8 cellular contexts compared by ENCODE assay signal in genomic region chr20:36717657-36718056, GRCh38. TPM values are rescaled to one million over a fixed set of nuclear protein-coding genes. Genes with fewer than 3 reads are reported as not detected.
DNase-seq lines count a peak whose midpoint lies in the region; ATAC-seq, FAIRE-seq and TF ChIP-seq lines count a peak whose summit lies in the region.
"Had no signal": no experiment of that assay in that cellular context is flagged by ENCODE, and none has a peak within 500 bp of the region (broad histone marks: within the 10 kb centered on the region; RNA-seq: fewer than 3 reads in every experiment).

No MANE protein-coding gene starts in this region.

- H3K27me3 Mint-ChIP-seq in neural crest cell (ENCODE audit: low read depth) = no peaks in the 10 kb centered on the region

- H3K4me3 Mint-ChIP-seq in neural crest cell = no peak overlapping the region

- peak; percentile 63 for DNase-seq in Karpas-422
- peak; percentile 71 for DNase-seq in cerebellar cortex (ENCODE audit: low spot score)
- DNase-seq in neural crest cell (ENCODE audit: low read depth, low spot score) = no peak
- DNase-seq: NCI-H2171 treated with DMSO at 0.1 percent for 48 hours had no signal

- FAIRE-seq in G401.6 (lab: Jason Lieb, UNC) = peak; percentile 78

- no peaks in the 10 kb centered on the region for H3K36me3 ChIP-seq in Karpas-422 (ENCODE audit: insufficient read depth, low read length)

- H3K9me2 ChIP-seq in Karpas-422 (replicated peaks; ENCODE audit: insufficient read depth, low read length) = no peaks in the 10 kb centered on the region

- no peak overlapping the region for H2AFZ ChIP-seq in Karpas-422 (ENCODE audit: low read length)

- ATAC-seq in GM19452 (IDR thresholded peaks at IDR 0.05; ENCODE audit: unreplicated experiment) (no peak), esophagus mucosa (no peak), GM19351 (IDR thresholded peaks at IDR 0.05; ENCODE audit: unreplicated experiment) (no peak)

- H3K27ac ChIP-seq in Karpas-422 (ENCODE audit: low read length) = no peak overlapping the region

- no peaks in the 10 kb centered on the region for H3K9me3 Mint-ChIP-seq in neural crest cell

- H3K9me3 ChIP-seq in Karpas-422 (ENCODE audit: low read length) = no peaks in the 10 kb centered on the region

- H3K27ac Mint-ChIP-seq in neural crest cell (ENCODE audit: unreplicated experiment) = peak overlapping the region; percentile 48

- peaks cover 15% of the 10 kb centered on the region for H3K79me2 ChIP-seq in Karpas-422 (ENCODE audit: low read length)

- no peak overlapping the region for H3K9ac ChIP-seq in Karpas-422 (ENCODE audit: low read length)

- H4K20me1 ChIP-seq in Karpas-422 (ENCODE audit: insufficient read depth, low read depth, low read length) = no peaks in the 10 kb centered on the region

- peak; percentile 25 for TF ChIP-seq CTCF in neural crest cell (conservative IDR thresholded peaks at IDR 0.05)

- no peak overlapping the region for H3K4me3 ChIP-seq in Karpas-422 (ENCODE audit: low read length)

- no peaks in the 10 kb centered on the region for H3K36me3 Mint-ChIP-seq in neural crest cell (ENCODE audit: low read depth)

- H3K27me3 ChIP-seq in Karpas-422 (ENCODE audit: low read length) = no peaks in the 10 kb centered on the region

- peaks cover 11% of the 10 kb centered on the region for H3K4me1 Mint-ChIP-seq in neural crest cell

- no peaks in the 10 kb centered on the region for H3K4me1 ChIP-seq in Karpas-422 (ENCODE audit: low read length)

- no peak overlapping the region for H3K4me2 ChIP-seq in Karpas-422 (ENCODE audit: low read depth, low read length, poor library complexity, severe bottlenecking)

RNA-seq across cellular contexts. Expression of gene NDRG3, which starts 28.2 kb away (rescaled TPM):
- 23.7 and 33.6 TPM in 2 replicates for total RNA-seq in Karpas-422 (2014; rRNA removed; shearing (Covaris generic); ENCODE audit: low replicate concordance)
- 34.9 and 37.3 TPM in 2 replicates for total RNA-seq in neural crest cell
- total RNA-seq in esophagus mucosa = 15.3 TPM

RNA-seq across cellular contexts. Expression of gene DSN1, which starts 55.9 kb away (rescaled TPM):
- total RNA-seq in Karpas-422 (2014; rRNA removed; shearing (Covaris generic); ENCODE audit: low replicate concordance) = 15.4 and 16.3 TPM in 2 replicates
- 29.1 and 30.6 TPM in 2 replicates for total RNA-seq in neural crest cell
- 8.9 TPM for total RNA-seq in esophagus mucosa
